Comparison of ENCODE assay signal across 1 cellular context in the genomic region with DNA sequence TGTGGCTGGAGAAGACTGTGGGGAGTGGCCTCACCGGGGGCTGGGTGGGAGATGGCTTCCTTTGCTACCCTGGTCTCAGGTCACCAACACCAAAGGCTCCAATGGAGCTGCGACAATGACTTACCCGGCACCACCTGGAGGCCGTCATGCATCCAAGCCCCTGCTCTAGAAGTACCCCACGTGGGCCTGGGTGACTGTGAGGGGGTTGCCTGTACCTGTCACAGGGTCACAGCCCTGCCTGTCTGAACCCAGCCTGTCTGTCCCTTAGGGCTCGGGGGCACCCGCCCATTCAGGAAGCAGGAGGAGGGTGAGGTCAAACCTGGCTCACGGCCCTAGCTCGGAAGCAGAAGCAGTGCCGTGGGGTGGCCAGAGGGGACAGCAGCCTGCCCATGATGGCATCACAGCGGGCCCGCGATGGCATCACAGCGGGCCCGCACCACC.
A peak's percentile ranks its signal among the peaks of the same experiment; 100 is the strongest.
TF ChIP-seq lines count a peak whose summit lies in the region.

No MANE protein-coding gene starts in this region.

TF ChIP-seq in HepG2, 621 proteins besides CTCF, POLR2A, EP300 and RAD21:
- TF ChIP-seq TOPORS (CRISPR knock-in tag; IDR thresholded peaks at IDR 0.05) = no peak
- TF ChIP-seq STAG1 (CRISPR knock-in tag; IDR thresholded peaks at IDR 0.05) = 0 out of 2 replicates have a peak, but pooled peaks have one; percentile 16
